10 cellular contexts compared by ENCODE assay signal in the genomic region with DNA sequence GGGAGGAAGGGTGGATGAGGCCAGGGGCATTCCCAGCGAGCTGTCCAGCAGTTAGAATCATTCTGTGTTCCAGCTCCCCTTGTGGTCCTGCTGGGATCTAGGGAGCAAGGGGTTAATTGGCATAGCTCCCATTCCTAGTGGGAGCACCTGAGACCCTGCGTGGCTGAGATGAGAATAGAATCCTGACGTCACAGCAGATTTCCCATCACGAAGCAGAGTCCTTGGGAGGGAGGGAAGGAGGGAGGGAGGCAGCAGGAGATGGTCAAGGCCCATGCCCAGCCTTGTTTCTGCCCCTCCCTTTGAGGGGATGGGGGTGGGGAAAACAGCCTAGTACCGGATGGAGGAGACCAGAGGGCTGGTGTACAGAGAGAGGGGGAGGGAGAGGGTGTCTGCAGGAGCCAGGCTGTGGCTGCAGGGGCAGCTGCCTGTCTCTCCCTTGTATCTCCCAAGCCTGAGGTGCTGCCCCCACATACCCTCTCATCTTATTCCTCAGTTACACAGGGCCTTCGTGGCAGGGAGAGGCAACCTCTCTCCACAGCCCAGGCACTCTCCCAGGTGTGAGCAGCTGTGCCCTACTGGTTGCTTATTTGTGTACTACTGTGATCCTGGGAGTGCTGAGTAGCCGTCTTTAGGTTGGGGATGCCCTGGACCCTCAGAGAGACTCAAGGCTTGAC. TPM values are rescaled to one million over a fixed set of nuclear protein-coding genes. Genes with fewer than 3 reads are reported as not detected.
DNase-seq lines count a peak whose midpoint lies in the region; ATAC-seq and TF ChIP-seq lines count a peak whose summit lies in the region.
"Had no signal": no experiment of that assay in that cellular context is flagged by ENCODE, and none has a peak within 500 bp of the region (broad histone marks: within the 10 kb centered on the region; RNA-seq: fewer than 3 reads in every experiment).

No MANE protein-coding gene starts in this region.

- H3K9me3 ChIP-seq in right lobe of liver (no peaks in the 10 kb centered on the region), tibial artery (no peaks in the 10 kb centered on the region)
- H3K9me3 ChIP-seq: transverse colon had no signal

- intact Hi-C loops in right lobe of liver (cut with DNase I) = no loop called here
- intact Hi-C loops in tibial artery (cut with DNase I; ENCODE audit: low total_unique reads) = no loop called here

- no peaks in the 10 kb centered on the region for H3K36me3 ChIP-seq in brain microvascular endothelial cell (replicated peaks)
- H3K36me3 ChIP-seq in right lobe of liver = no peaks in the 10 kb centered on the region
- no peaks in the 10 kb centered on the region for H3K36me3 ChIP-seq in tibial artery
- H3K36me3 ChIP-seq: transverse colon had no signal

- TF ChIP-seq CTCF in brain microvascular endothelial cell (IDR thresholded peaks at IDR 0.05; ENCODE audit: low read depth, low read length, missing control alignments) (peak; percentile 10), right lobe of liver (IDR thresholded peaks at IDR 0.05) (no peak), tibial artery (IDR thresholded peaks at IDR 0.05) (no peak)

- no peak for TF ChIP-seq POLR2A in right lobe of liver (IDR thresholded peaks at IDR 0.05)

- WGBS in right lobe of liver (ENCODE audit: insufficient coverage, low coverage, low lambda C conversion rate, missing lambda C conversion rate) = 43% methylated on average over 4 of the region's 7 CpGs

- no peaks in the 10 kb centered on the region for H3K27me3 ChIP-seq in brain microvascular endothelial cell (replicated peaks)
- no peaks in the 10 kb centered on the region for H3K27me3 ChIP-seq in right lobe of liver
- no peaks in the 10 kb centered on the region for H3K27me3 ChIP-seq in tibial artery

- H3K4me1 ChIP-seq in right lobe of liver (peaks cover 0 to 3% (median 0%) of the 10 kb centered on the region in 4 donors), tibial artery (peaks cover 0 to 8% (median 7%) of the 10 kb centered on the region in 4 donors)

- H3K27ac ChIP-seq in brain microvascular endothelial cell (no peak overlapping the region), right lobe of liver (no peak overlapping the region), tibial artery (no peak overlapping the region)
- H3K27ac ChIP-seq: transverse colon had no signal

- in situ Hi-C loops in brain microvascular endothelial cell (cut with HindIII; ENCODE audit: low pct_ligation_motif_present, low sequenced_read_pairs) = no loop called here

- ATAC-seq in right lobe of liver = peak; percentile 19 to 38 (median 32)
- no peak for ATAC-seq in HG02642 (IDR thresholded peaks at IDR 0.05; ENCODE audit: poor library complexity, unreplicated experiment)
- no peak for ATAC-seq in HG03196 (IDR thresholded peaks at IDR 0.05; ENCODE audit: unreplicated experiment)

- H3K4me3 ChIP-seq in brain microvascular endothelial cell (ENCODE audit: low read depth, low read length) (no peak overlapping the region), right lobe of liver (no peak overlapping the region), tibial artery (no peak overlapping the region)
- H3K4me3 ChIP-seq: transverse colon had no signal

- DNase-seq in A172 (ENCODE audit: low spot score) = peak; percentile 22
- peak; percentile 89 for DNase-seq in NCI-H2227 (lab: John Stamatoyannopoulos, UW; ENCODE audit: unreplicated experiment)
- DNase-seq in brain microvascular endothelial cell = no peak
- no peak for DNase-seq in right lobe of liver
- DNase-seq in tibial artery = no peak
- DNase-seq in T1000 (lab: John Stamatoyannopoulos, UW) = no peak
- DNase-seq: effector CD4-positive, alpha-beta T cell; transverse colon had no signal

RNA-seq across cellular contexts. Expression of gene TYRO3, which starts 5.4 kb away (rescaled TPM):
- total RNA-seq in A172 (2014; rRNA removed; shearing (Covaris generic)) = 10.7 and 22.2 TPM in 2 replicates
- total RNA-seq in right lobe of liver = 1 to 10 TPM; 1.1 to 2.9 (median 1.8) TPM

RNA-seq across cellular contexts. Expression of gene RPAP1, which starts 20.4 kb away (rescaled TPM):
- 15.4 and 23.6 TPM in 2 replicates for total RNA-seq in A172 (2014; rRNA removed; shearing (Covaris generic))
- 10 to 100 TPM; 13.9 to 20.8 (median 17.9) TPM for total RNA-seq in right lobe of liver

RNA-seq across cellular contexts. Expression of gene LTK, which starts 50.8 kb away (rescaled TPM):
- total RNA-seq in A172 (2014; rRNA removed; shearing (Covaris generic)) = 4.3 and 5.2 TPM in 2 replicates
- 1 to 10 TPM in 4 of 6 experiments, under 1 TPM in 2; 0.56 to 3.3 (median 1.8) TPM for total RNA-seq in right lobe of liver

Comparison
In these comparisons a context has a peak if more than half of its experiments do, and no peak if none do; other contexts are left out.
1. DNase-seq: peak in A172 (single experiment) and NCI-H2227 (single experiment); none in brain microvascular endothelial cell (single experiment), right lobe of liver (0 of 3), tibial artery (0 of 2) and T1000 (single experiment).
2. ATAC-seq: peak in right lobe of liver (4 of 4); none in HG02642 (single experiment) and HG03196 (single experiment).